8 cellular contexts compared by ENCODE assay signal in the genomic region with DNA sequence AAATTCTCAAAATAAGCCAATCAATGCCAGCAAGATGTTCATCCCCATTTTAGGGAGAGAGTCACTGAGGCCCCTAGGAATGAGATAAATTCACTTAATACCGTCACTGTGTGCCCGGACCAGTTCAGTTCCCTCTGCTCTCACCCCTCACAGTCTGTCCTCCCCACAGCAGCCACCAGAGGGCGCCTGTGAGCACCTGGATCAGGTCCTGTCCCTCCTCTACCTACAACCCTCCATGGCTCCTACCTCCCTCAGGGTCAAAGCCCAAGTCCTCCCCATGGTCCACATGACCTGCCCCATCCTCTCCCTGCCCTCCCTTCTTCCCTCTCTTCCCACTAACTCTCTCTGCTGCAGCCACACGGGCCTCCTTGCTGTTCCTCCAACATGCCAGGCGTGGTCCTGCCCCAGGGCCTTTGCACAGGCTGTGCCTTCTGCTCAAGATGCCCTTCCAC. TPM values are rescaled to one million over a fixed set of nuclear protein-coding genes. Genes with fewer than 3 reads are reported as not detected.
A peak's percentile ranks its signal among the peaks of the same experiment; 100 is the strongest.
DNase-seq lines count a peak whose midpoint lies in the region; ATAC-seq and TF ChIP-seq lines count a peak whose summit lies in the region.

No MANE protein-coding gene starts in this region.

- H3K4me3 Mint-ChIP-seq in activated T-cell treated with anti-CD3 and anti-CD28 coated beads, Interleukin-2, amount 50 U/mL, for 72 hours: no peak overlapping the region

- no peaks in the 10 kb centered on the region for H3K9me3 Mint-ChIP-seq in activated T-cell treated with anti-CD3 and anti-CD28 coated beads, Interleukin-2, amount 50 U/mL, for 72 hours

- peaks cover 5% of the 10 kb centered on the region; the same call in 1 of the 2 replicates for H3K4me1 ChIP-seq in PC-3 (ENCODE audit: insufficient read depth, low read length)

- no peak overlapping the region for H3K4me2 ChIP-seq in PC-3 (ENCODE audit: low read length)

- no peak overlapping the region for H3K27ac ChIP-seq in PC-3 (ENCODE audit: low read length)

- H2AFZ ChIP-seq in PC-3 (ENCODE audit: low read length): no peak overlapping the region

- CTCF ChIA-PET in PC-3 (lab: Charles Lee): interaction anchor here (2.1 kb wide), 1 partner anchor 105 kb away, joined by 7 read pairs; no protein-coding TSS in a partner anchor

- no peak overlapping the region for H3K9ac ChIP-seq in PC-3 (ENCODE audit: low read length)

- intact Hi-C loops in PC-3 (cut with micrococcal nuclease): no loop called here

- no peaks in the 10 kb centered on the region for H3K9me3 ChIP-seq in PC-3 (ENCODE audit: low read length)

- H3K36me3 Mint-ChIP-seq in activated T-cell treated with anti-CD3 and anti-CD28 coated beads, Interleukin-2, amount 50 U/mL, for 72 hours (ENCODE audit: insufficient read depth in 2 of 2): no peaks in the 10 kb centered on the region

- BruUV-seq in PC-3 (replicated peaks; lab: Mats Ljungman, UMichigan): no TSS peak

- no peaks in the 10 kb centered on the region for H3K4me1 Mint-ChIP-seq in activated T-cell treated with anti-CD3 and anti-CD28 coated beads, Interleukin-2, amount 50 U/mL, for 72 hours (ENCODE audit: low read depth)

- no peaks in the 10 kb centered on the region for H3K36me3 ChIP-seq in PC-3 (ENCODE audit: low read depth, low read length)

- ATAC-seq in PC-3 (peak; percentile 43), HG03469 (IDR thresholded peaks at IDR 0.05; ENCODE audit: unreplicated experiment) (no peak), GM18909 (IDR thresholded peaks at IDR 0.05; ENCODE audit: poor library complexity, unreplicated experiment) (no peak)
- ATAC-seq in activated T-cell treated with anti-CD3 and anti-CD28 coated beads, Interleukin-2, amount 50 U/mL, for 72 hours (replicated peaks in 1 of 2): peak; percentile 62 to 71

- H3K27ac Mint-ChIP-seq in activated T-cell treated with anti-CD3 and anti-CD28 coated beads, Interleukin-2, amount 50 U/mL, for 72 hours: no peak overlapping the region

- TF ChIP-seq CTCF in GM12872 (IDR thresholded peaks at IDR 0.05; ENCODE audit: insufficient read depth, low read depth, low read length): peak; percentile 95
- peak; percentile 77 for TF ChIP-seq CTCF in PC-3 (conservative IDR thresholded peaks at IDR 0.05; ENCODE audit: low read depth, low read length)

- no peaks in the 10 kb centered on the region for H4K20me1 ChIP-seq in PC-3 (ENCODE audit: low read length)

- no peak overlapping the region for H3K4me3 ChIP-seq in PC-3 (ENCODE audit: low read length)

- POLR2A ChIA-PET in PC-3 (lab: Charles Lee; ENCODE audit: unreplicated experiment): no interaction called here

- H3K79me2 ChIP-seq in PC-3 (ENCODE audit: low read length): no peaks in the 10 kb centered on the region

- peak; percentile 51 for DNase-seq in PC-3
- peak; percentile 80 to 82 for DNase-seq in activated T-cell treated with anti-CD3 and anti-CD28 coated beads, Interleukin-2, amount 50 U/mL, for 72 hours
- DNase-seq in glomerular visceral epithelial cell (ENCODE audit: extremely low spot score): peak; percentile 52
- DNase-seq in stimulated activated CD4-positive, alpha-beta T cell treated with anti-CD3 and anti-CD28 coated beads, Interleukin-12 subunit alpha, Interleukin-12 subunit beta, amount 100 ng/mL, for 4 hours: peak; percentile 78
- DNase-seq in HCEC 1CT: no peak

- no peaks in the 10 kb centered on the region for H3F3A ChIP-seq in PC-3 (ENCODE audit: low read length, unreplicated experiment)

- no peaks in the 10 kb centered on the region for H3K9me2 ChIP-seq in PC-3 (replicated peaks; ENCODE audit: low read length)

- H3K27me3 Mint-ChIP-seq in activated T-cell treated with anti-CD3 and anti-CD28 coated beads, Interleukin-2, amount 50 U/mL, for 72 hours (ENCODE audit: low read depth): peaks cover 22% of the 10 kb centered on the region

- H3K27me3 ChIP-seq in PC-3 (ENCODE audit: low read length): no peaks in the 10 kb centered on the region

RNA-seq across cellular contexts. Expression of a gene that starts 42.0 kb away (rescaled TPM):
- total RNA-seq in PC-3 (2014; rRNA removed): 31.7 and 49.6 TPM in 2 replicates
- total RNA-seq in activated T-cell treated with anti-CD3 and anti-CD28 coated beads, Interleukin-2, amount 50 U/mL, for 72 hours: 10 to 100 TPM; 19.8 to 24.8 TPM

Comparison
In these comparisons a context has a peak if more than half of its experiments do, and no peak if none do; other contexts are left out.
1. ATAC-seq: peak in PC-3 (single experiment) and activated T-cell treated with anti-CD3 and anti-CD28 coated beads, Interleukin-2, amount 50 U/mL, for 72 hours (2 of 2); none in HG03469 (single experiment) and GM18909 (single experiment).